1 cellular context compared by ENCODE assay signal in the genomic region with DNA sequence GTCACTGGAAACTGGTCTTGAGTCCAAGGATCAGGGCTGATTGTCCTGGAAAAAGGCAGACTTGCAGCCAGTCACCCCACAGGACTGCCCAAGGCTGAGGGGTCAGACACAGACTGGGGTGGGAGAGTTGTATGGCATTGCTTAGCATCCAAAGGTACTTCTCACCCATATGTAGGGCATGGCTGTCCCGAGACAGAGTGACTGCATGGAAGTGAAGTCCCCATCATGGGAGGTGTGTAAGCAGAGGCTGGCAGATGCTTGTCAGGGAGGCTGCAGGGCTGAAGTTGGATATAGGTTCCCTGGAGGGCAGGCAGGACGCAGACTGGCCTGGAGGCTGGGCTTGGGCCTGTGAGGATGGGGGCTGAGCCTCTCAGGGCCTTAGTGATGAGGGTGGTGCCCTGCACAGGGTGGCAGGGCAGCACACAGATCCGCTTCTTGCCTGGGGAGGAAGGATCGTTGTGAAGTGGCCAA.
TF ChIP-seq lines count a peak whose summit lies in the region.

No MANE protein-coding gene starts in this region.

TF ChIP-seq in H1, 55 proteins besides CTCF, POLR2A, EP300 and RAD21:
- no peak for TF ChIP-seq BACH1 (IDR thresholded peaks at IDR 0.05; ENCODE audit: low read length)
- no peak for TF ChIP-seq RFX5 (IDR thresholded peaks at IDR 0.05; ENCODE audit: borderline replicate concordance, low read depth, low read length)
- no peak for TF ChIP-seq MAFK (IDR thresholded peaks at IDR 0.05; ENCODE audit: low read depth, low read length)
- no peak for TF ChIP-seq CHD7 (IDR thresholded peaks at IDR 0.05; ENCODE audit: insufficient replicate concordance, low read length)
